14 cellular contexts compared by ENCODE assay signal in the genomic region with DNA sequence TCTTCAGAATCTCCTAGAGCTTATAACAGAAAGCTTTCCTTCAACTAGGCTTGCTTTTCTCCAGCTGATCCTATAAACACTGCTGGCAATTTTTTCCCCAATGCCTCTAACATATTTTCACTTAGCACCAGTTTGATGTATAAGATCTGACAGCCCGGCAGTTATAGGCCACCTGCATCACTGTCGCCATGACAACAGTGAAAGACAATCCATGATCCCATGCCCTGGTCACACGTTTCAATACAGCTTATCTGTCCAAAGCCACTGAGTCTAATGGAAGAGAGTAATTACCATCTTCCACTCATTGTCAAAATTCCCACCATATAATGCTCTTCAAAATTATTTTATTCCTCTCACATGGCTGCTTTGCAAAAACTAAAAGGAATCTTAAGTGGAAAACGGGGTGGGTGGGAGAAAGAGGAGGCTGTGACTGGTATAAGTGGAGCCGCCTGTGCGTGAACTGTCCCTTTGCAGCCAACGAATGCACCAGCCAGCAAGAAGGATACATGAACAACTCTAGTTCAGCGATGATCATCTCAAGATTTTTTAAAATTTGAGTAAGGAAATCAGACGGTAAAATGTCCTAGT. TPM values are rescaled to one million over a fixed set of nuclear protein-coding genes. Genes with fewer than 3 reads are reported as not detected.
DNase-seq lines count a peak whose midpoint lies in the region; ATAC-seq and TF ChIP-seq lines count a peak whose summit lies in the region.
"Had no signal": no experiment of that assay in that cellular context is flagged by ENCODE, and none has a peak within 500 bp of the region (broad histone marks: within the 10 kb centered on the region; RNA-seq: fewer than 3 reads in every experiment).

No MANE protein-coding gene starts in this region.

- H3K4me3 ChIP-seq in mucosa of descending colon, result no peak overlapping the region
- H3K4me3 ChIP-seq in osteoblast (ENCODE audit: insufficient read depth, low read length), result no peak overlapping the region
- H3K4me3 ChIP-seq: body of pancreas, lung, pancreas had no signal

- no peak overlapping the region for H3K27ac ChIP-seq in osteoblast (ENCODE audit: low read depth, low read length)
- H3K27ac ChIP-seq: body of pancreas, HL-60, pancreas had no signal

- H3K9me3 ChIP-seq in mucosa of descending colon, result no peaks in the 10 kb centered on the region
- H3K9me3 ChIP-seq in osteoblast (ENCODE audit: low read depth, low read length), result no peaks in the 10 kb centered on the region
- H3K9me3 ChIP-seq: body of pancreas, pancreas had no signal

- H3K4me2 ChIP-seq in osteoblast (ENCODE audit: insufficient read depth, low read length), result no peak overlapping the region

- H3K27me3 ChIP-seq in osteoblast (ENCODE audit: insufficient read depth, low read length), result no peaks in the 10 kb centered on the region
- H3K27me3 ChIP-seq: body of pancreas, pancreas had no signal

- TF ChIP-seq CTCF in mucosa of descending colon (IDR thresholded peaks at IDR 0.05), result no peak
- no peak for TF ChIP-seq CTCF in osteoblast (IDR thresholded peaks at IDR 0.05; ENCODE audit: extremely low read depth, low read depth, low read length)

- H3K36me3 ChIP-seq in mucosa of descending colon (ENCODE audit: low read depth), result no peaks in the 10 kb centered on the region
- H3K36me3 ChIP-seq in osteoblast (ENCODE audit: insufficient read depth, low read length), result no peaks in the 10 kb centered on the region
- H3K36me3 ChIP-seq: pancreas had no signal

- H3K4me1 ChIP-seq in mucosa of descending colon (ENCODE audit: low read depth), result peaks cover 10% of the 10 kb centered on the region
- no peaks in the 10 kb centered on the region for H3K4me1 ChIP-seq in osteoblast (ENCODE audit: insufficient read depth, low read length)

- H3K79me2 ChIP-seq in osteoblast (ENCODE audit: insufficient read depth, low read length), result no peaks in the 10 kb centered on the region

- H2AFZ ChIP-seq in osteoblast (ENCODE audit: low read length), result no peak overlapping the region

- no peaks in the 10 kb centered on the region for H4K20me1 ChIP-seq in osteoblast (ENCODE audit: insufficient read depth, low read length)

- ATAC-seq in mucosa of descending colon, result peak; percentile 15
- ATAC-seq in HG03354 (IDR thresholded peaks at IDR 0.05; ENCODE audit: poor library complexity, severe bottlenecking, unreplicated experiment), result no peak
- ATAC-seq: body of pancreas; pancreas; stimulated activated naive B cell treated with anti-CD40 and anti-IgM and Interleukin-4, amounts not matched to agents 10 μg/mL and 1 μg/mL and 100 μg/mL, for 72 hours had no signal

- intact Hi-C loops in mucosa of descending colon (cut with DNase I, micrococcal nuclease), result no loop called here

- DNase-seq in COLO668 (lab: John Stamatoyannopoulos, UW; ENCODE audit: unreplicated experiment) (peak; percentile 57), NCI-H1092 treated with DMSO at 0.1 percent for 48 hours (lab: John Stamatoyannopoulos, UW) (peak; percentile 31), NCI-H69 (lab: John Stamatoyannopoulos, UW) (peak; percentile 58), mucosa of descending colon (no peak), HuH-7 (ENCODE audit: low spot score) (no peak), osteoblast (ENCODE audit: insufficient read length, low spot score, missing footprints) (no peak)
- DNase-seq: activated CD4-positive, alpha-beta T cell treated with anti-CD3 and anti-CD28 coated beads, Interleukin-2, amount 10 ng/mL, durations not matched to agents 7 days and 5 days; activated naive CD8-positive, alpha-beta T cell treated with anti-CD3 and anti-CD28 coated beads, Interleukin-2, amount 10 ng/mL, durations not matched to agents 7 days and 5 days; body of pancreas; pancreas; stimulated activated naive B cell treated with anti-CD40 and anti-IgM and Interleukin-4, amounts not matched to agents 10 μg/mL and 1 μg/mL and 100 μg/mL, for 72 hours had no signal

RNA-seq across cellular contexts. Expression of a gene that starts 44.3 kb away (rescaled TPM):
- 10 to 100 TPM; 10.4 to 23.5 (median 14.8) TPM for total RNA-seq in mucosa of descending colon
- 0.59 and 0.72 TPM in 2 replicates for total RNA-seq in osteoblast

Comparison
In these comparisons a context has a peak if more than half of its experiments do, and no peak if none do; other contexts are left out.
1. DNase-seq: peak in COLO668 (single experiment), NCI-H1092 treated with DMSO at 0.1 percent for 48 hours (single experiment) and NCI-H69 (single experiment); none in mucosa of descending colon (0 of 3), HuH-7 (single experiment) and osteoblast (single experiment).